8 cellular contexts compared by ENCODE assay signal in the genomic region with DNA sequence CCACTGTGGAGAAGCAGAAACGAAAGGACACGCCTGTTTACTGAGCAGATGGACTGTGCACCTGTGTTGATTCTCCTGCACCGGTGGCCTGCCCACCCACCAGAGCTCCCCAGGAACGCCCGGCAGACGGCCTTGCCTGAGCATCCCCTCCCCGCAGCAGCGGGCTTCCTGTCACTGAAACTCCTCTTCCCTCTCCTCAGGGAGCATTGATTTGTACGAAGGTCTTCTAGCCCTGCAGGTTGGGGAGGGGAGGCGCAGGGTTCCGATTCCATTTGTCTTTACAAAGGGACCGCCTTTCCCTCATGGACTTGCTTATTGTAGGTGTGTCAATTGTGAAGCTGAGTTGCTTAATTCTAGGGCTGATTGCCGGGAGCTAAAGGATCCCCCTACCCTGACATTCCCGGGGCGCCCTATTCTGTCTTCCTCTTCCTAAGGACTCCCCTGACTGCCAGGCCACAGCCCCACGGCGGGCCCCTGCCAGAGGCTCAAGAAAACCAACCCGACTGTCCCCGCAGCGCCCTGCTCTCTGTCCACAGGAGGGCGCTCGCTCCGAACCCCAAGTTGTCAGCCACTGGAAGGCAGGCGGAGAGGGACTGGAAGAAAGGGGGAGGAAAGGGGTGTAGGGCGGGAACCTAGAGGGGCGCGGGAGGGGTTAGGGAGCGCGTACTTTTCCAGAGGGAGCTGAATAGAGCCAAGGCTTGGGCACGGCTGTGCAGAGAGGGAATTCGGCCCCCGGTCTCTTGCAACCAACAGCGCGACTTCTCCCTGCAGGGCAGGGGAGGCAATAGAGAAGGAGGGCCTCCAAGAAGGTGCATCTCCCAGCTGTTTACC. TPM values are rescaled to one million over a fixed set of nuclear protein-coding genes. Genes with fewer than 3 reads are reported as not detected.
A peak's percentile ranks its signal among the peaks of the same experiment; 100 is the strongest.
DNase-seq lines count a peak whose midpoint lies in the region; ATAC-seq and TF ChIP-seq lines count a peak whose summit lies in the region.

No MANE protein-coding gene starts in this region.

- intact Hi-C loops in CD8-positive, alpha-beta T cell (cut with DNase I, micrococcal nuclease), result loop anchor here (1.0 to 10.0 kb wide), 7 partner anchors 22 to 462 kb away; a partner anchor contains a TSS

- peak overlapping the region; percentile 89 for H3K4me3 Mint-ChIP-seq in CD8-positive, alpha-beta T cell
- H3K4me3 Mint-ChIP-seq in naive thymus-derived CD8-positive, alpha-beta T cell, result peak overlapping the region; percentile 66 to 97 (median 92)

- H3K9me3 Mint-ChIP-seq in CD8-positive, alpha-beta T cell, result no peaks in the 10 kb centered on the region
- no peaks in the 10 kb centered on the region for H3K9me3 Mint-ChIP-seq in naive thymus-derived CD8-positive, alpha-beta T cell

- peak; percentile 79 for TF ChIP-seq CTCF in CD8-positive, alpha-beta T cell (IDR thresholded peaks at IDR 0.05)
- peak; percentile 93 for TF ChIP-seq CTCF in fibroblast of the aortic adventitia (IDR thresholded peaks at IDR 0.05; ENCODE audit: insufficient read depth, low read length)

- POLR2A ChIA-PET in CD8-positive, alpha-beta T cell (lab: Charles Lee), result interaction anchor here (0.8 to 6.4 kb wide), 11 partner anchors 10 to 126 kb away, joined by 3 to 131 read pairs (median 6); a partner anchor contains a TSS
- POLR2A ChIA-PET in naive thymus-derived CD8-positive, alpha-beta T cell (lab: Charles Lee), result interaction anchor here (0.7 to 7.6 kb wide), 16 partner anchors 8 to 418 kb away, joined by 3 to 340 read pairs (median 8); a partner anchor contains a TSS

- peaks cover 56% of the 10 kb centered on the region for H3K4me1 ChIP-seq in CD8-positive, alpha-beta T cell (ENCODE audit: insufficient read depth, low read length)

- peak overlapping the region; percentile 33 for H3K4me3 ChIP-seq in CD8-positive, alpha-beta T cell (ENCODE audit: low read depth, low read length)
- H3K4me3 ChIP-seq in fibroblast of the aortic adventitia (ENCODE audit: low read depth, low read length), result peak overlapping the region; percentile 100

- CTCF ChIA-PET in CD8-positive, alpha-beta T cell (lab: Charles Lee), result interaction anchor here (0.6 to 8.5 kb wide), 25 partner anchors 8 to 115 kb away, joined by 3 to 201 read pairs (median 6); a partner anchor contains a TSS

- peak; percentile 55 to 86 (median 75) for DNase-seq in CD8-positive, alpha-beta T cell
- DNase-seq in RPMI8226 (peak; percentile 93), activated gamma-delta T cell (lab: John Stamatoyannopoulos, UW) (peak; percentile 24), fibroblast of the aortic adventitia (ENCODE audit: low read depth) (peak; percentile 88)
- peak; percentile 65 to 85 (median 72) for DNase-seq in naive thymus-derived CD8-positive, alpha-beta T cell
- DNase-seq in stimulated activated naive CD4-positive, alpha-beta T cell (lab: John Stamatoyannopoulos, UW), result peak; percentile 59 to 80 (median 70)

- TF ChIP-seq EP300 in Ishikawa (IDR thresholded peaks at IDR 0.05; ENCODE audit: borderline replicate concordance), result 0 out of 2 replicates have a peak, but pooled peaks have one; percentile 35

- peak; percentile 91 for TF ChIP-seq RAD21 in Ishikawa (IDR thresholded peaks at IDR 0.05; ENCODE audit: low read depth)

- peak; percentile 13 for ATAC-seq in CD8-positive, alpha-beta T cell
- ATAC-seq in naive thymus-derived CD8-positive, alpha-beta T cell, result peak; percentile 12 to 30
- ATAC-seq in HG02885 (IDR thresholded peaks at IDR 0.05; ENCODE audit: poor library complexity, unreplicated experiment), result no peak

- H3K27me3 ChIP-seq in CD8-positive, alpha-beta T cell (ENCODE audit: insufficient read depth, low read length), result no peaks in the 10 kb centered on the region

- H3K36me3 ChIP-seq in CD8-positive, alpha-beta T cell (ENCODE audit: insufficient read depth, low read length), result no peaks in the 10 kb centered on the region

- H3K4me1 Mint-ChIP-seq in CD8-positive, alpha-beta T cell (ENCODE audit: low read depth), result peaks cover 67% of the 10 kb centered on the region
- H3K4me1 Mint-ChIP-seq in naive thymus-derived CD8-positive, alpha-beta T cell, result peaks cover 35 to 68% (median 59%) of the 10 kb centered on the region in 4 donors

- no peaks in the 10 kb centered on the region for H3K9me3 ChIP-seq in CD8-positive, alpha-beta T cell (ENCODE audit: low read length)

- H3K27ac ChIP-seq in CD8-positive, alpha-beta T cell (ENCODE audit: low read depth, low read length), result peak overlapping the region; percentile 18

- H3K27me3 Mint-ChIP-seq in CD8-positive, alpha-beta T cell (ENCODE audit: low read depth), result no peaks in the 10 kb centered on the region
- no peaks in the 10 kb centered on the region for H3K27me3 Mint-ChIP-seq in naive thymus-derived CD8-positive, alpha-beta T cell

- H3K36me3 Mint-ChIP-seq in CD8-positive, alpha-beta T cell, result peaks cover 23% of the 10 kb centered on the region
- H3K36me3 Mint-ChIP-seq in naive thymus-derived CD8-positive, alpha-beta T cell, result peaks cover 0 to 16% (median 0%) of the 10 kb centered on the region in 3 donors

- H3K27ac Mint-ChIP-seq in CD8-positive, alpha-beta T cell, result peak overlapping the region; percentile 94
- peak overlapping the region; percentile 84 to 98 (median 94) for H3K27ac Mint-ChIP-seq in naive thymus-derived CD8-positive, alpha-beta T cell

TF ChIP-seq in Ishikawa, 13 proteins besides CTCF, POLR2A, EP300 and RAD21 (continues in another document):
- peak; percentile 33; the same call in 1 of the 2 replicates for TF ChIP-seq TAF1 (IDR thresholded peaks at IDR 0.05; ENCODE audit: low read depth)
- TF ChIP-seq, protein P1, sequence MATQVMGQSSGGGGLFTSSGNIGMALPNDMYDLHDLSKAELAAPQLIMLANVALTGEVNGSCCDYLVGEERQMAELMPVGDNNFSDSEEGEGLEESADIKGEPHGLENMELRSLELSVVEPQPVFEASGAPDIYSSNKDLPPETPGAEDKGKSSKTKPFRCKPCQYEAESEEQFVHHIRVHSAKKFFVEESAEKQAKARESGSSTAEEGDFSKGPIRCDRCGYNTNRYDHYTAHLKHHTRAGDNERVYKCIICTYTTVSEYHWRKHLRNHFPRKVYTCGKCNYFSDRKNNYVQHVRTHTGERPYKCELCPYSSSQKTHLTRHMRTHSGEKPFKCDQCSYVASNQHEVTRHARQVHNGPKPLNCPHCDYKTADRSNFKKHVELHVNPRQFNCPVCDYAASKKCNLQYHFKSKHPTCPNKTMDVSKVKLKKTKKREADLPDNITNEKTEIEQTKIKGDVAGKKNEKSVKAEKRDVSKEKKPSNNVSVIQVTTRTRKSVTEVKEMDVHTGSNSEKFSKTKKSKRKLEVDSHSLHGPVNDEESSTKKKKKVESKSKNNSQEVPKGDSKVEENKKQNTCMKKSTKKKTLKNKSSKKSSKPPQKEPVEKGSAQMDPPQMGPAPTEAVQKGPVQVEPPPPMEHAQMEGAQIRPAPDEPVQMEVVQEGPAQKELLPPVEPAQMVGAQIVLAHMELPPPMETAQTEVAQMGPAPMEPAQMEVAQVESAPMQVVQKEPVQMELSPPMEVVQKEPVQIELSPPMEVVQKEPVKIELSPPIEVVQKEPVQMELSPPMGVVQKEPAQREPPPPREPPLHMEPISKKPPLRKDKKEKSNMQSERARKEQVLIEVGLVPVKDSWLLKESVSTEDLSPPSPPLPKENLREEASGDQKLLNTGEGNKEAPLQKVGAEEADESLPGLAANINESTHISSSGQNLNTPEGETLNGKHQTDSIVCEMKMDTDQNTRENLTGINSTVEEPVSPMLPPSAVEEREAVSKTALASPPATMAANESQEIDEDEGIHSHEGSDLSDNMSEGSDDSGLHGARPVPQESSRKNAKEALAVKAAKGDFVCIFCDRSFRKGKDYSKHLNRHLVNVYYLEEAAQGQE (IDR thresholded peaks at IDR 0.05; ENCODE audit: low read depth), result no peak
- no peak for TF ChIP-seq EGR1 (IDR thresholded peaks at IDR 0.05)
- TF ChIP-seq ZBTB7A (IDR thresholded peaks at IDR 0.05; ENCODE audit: low read depth), result peak; percentile 78; the same call in 1 of the 2 replicates
- TF ChIP-seq, protein P2, sequence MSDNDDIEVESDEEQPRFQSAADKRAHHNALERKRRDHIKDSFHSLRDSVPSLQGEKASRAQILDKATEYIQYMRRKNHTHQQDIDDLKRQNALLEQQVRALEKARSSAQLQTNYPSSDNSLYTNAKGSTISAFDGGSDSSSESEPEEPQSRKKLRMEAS (IDR thresholded peaks at IDR 0.05), result no peak
- TF ChIP-seq NFIC (IDR thresholded peaks at IDR 0.05), result peak; percentile 23; the same call in 1 of the 2 replicates
- no peak; the same call in 1 of the 2 replicates for TF ChIP-seq CEBPB (IDR thresholded peaks at IDR 0.05)
- TF ChIP-seq CREB1 (IDR thresholded peaks at IDR 0.05; ENCODE audit: low read depth), result no peak
- TF ChIP-seq, protein P3, sequence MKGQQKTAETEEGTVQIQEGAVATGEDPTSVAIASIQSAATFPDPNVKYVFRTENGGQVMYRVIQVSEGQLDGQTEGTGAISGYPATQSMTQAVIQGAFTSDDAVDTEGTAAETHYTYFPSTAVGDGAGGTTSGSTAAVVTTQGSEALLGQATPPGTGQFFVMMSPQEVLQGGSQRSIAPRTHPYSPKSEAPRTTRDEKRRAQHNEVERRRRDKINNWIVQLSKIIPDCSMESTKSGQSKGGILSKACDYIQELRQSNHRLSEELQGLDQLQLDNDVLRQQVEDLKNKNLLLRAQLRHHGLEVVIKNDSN (IDR thresholded peaks at IDR 0.05), result no peak

RNA-seq across cellular contexts. Expression of a gene that starts 2.8 kb away (rescaled TPM):
- 100 to 1,000 TPM; 156 to 166 TPM for total RNA-seq in CD8-positive, alpha-beta T cell
- total RNA-seq in fibroblast of the aortic adventitia (ENCODE audit: low replicate concordance), result 681 and 1,303 TPM in 2 replicates
- 100 to 1,000 TPM; 223 to 232 TPM for total RNA-seq in naive thymus-derived CD8-positive, alpha-beta T cell
- polyA plus RNA-seq in naive thymus-derived CD8-positive, alpha-beta T cell, result 100 to 1,000 TPM; 443 to 707 (median 568) TPM

RNA-seq across cellular contexts. Expression of a gene that starts 7.8 kb away (rescaled TPM):
- not detected for total RNA-seq in CD8-positive, alpha-beta T cell
- 0.99 TPM in 1 of 2 replicates, not detected in the other for total RNA-seq in fibroblast of the aortic adventitia (ENCODE audit: low replicate concordance)
- 1 to 10 TPM in 1 of 2 experiments, not detected in 1; 1.4 TPM for total RNA-seq in naive thymus-derived CD8-positive, alpha-beta T cell
- polyA plus RNA-seq in naive thymus-derived CD8-positive, alpha-beta T cell, result under 1 TPM in 2 of 3 donors, not detected in 1; 0.63 to 0.78 TPM

RNA-seq across cellular contexts. Expression of a gene that starts 12.6 kb away (rescaled TPM):
- 100 to 1,000 TPM; 172 to 177 TPM for total RNA-seq in CD8-positive, alpha-beta T cell
- 203 and 585 TPM in 2 replicates for total RNA-seq in fibroblast of the aortic adventitia (ENCODE audit: low replicate concordance)
- total RNA-seq in naive thymus-derived CD8-positive, alpha-beta T cell, result 100 to 1,000 TPM; 115 to 129 TPM
- 1,000 to 10,000 TPM in 1 of 3 donors, 100 to 1,000 TPM in 2; 421 to 1,131 (median 581) TPM for polyA plus RNA-seq in naive thymus-derived CD8-positive, alpha-beta T cell

RNA-seq across cellular contexts. Expression of a gene that starts 16.1 kb away (rescaled TPM):
- total RNA-seq in CD8-positive, alpha-beta T cell, result not detected
- total RNA-seq in fibroblast of the aortic adventitia (ENCODE audit: low replicate concordance), result 4.3 TPM in 1 of 2 replicates, not detected in the other
- total RNA-seq in naive thymus-derived CD8-positive, alpha-beta T cell, result not detected
- polyA plus RNA-seq in naive thymus-derived CD8-positive, alpha-beta T cell, result not detected

RNA-seq across cellular contexts. Expression of a gene that starts 32.7 kb away (rescaled TPM):
- total RNA-seq in CD8-positive, alpha-beta T cell, result not detected
- 3.3 TPM in 1 of 2 replicates, not detected in the other for total RNA-seq in fibroblast of the aortic adventitia (ENCODE audit: low replicate concordance)
- total RNA-seq in naive thymus-derived CD8-positive, alpha-beta T cell, result not detected
- polyA plus RNA-seq in naive thymus-derived CD8-positive, alpha-beta T cell, result not detected

Comparison
In these comparisons a context has a peak if more than half of its experiments do, and no peak if none do; other contexts are left out.
1. DNase-seq: peak in every context shown above with its lines; median percentile 93 in RPMI8226; 88 in fibroblast of the aortic adventitia; 75 in CD8-positive, alpha-beta T cell; 72 in naive thymus-derived CD8-positive, alpha-beta T cell; 70 in stimulated activated naive CD4-positive, alpha-beta T cell; 24 in activated gamma-delta T cell.